4 cellular contexts compared by ENCODE assay signal in genomic region chr5:120380644-120381043, GRCh38.
TF ChIP-seq lines count a peak whose summit lies in the region.

No MANE protein-coding gene starts in this region.

TF ChIP-seq in HepG2, 621 proteins besides CTCF, POLR2A, EP300 and RAD21 (continues in another document):
- TF ChIP-seq LCORL (IDR thresholded peaks at IDR 0.05) (no peak), LCORL (CRISPR knock-in tag; IDR thresholded peaks at IDR 0.05) (no peak), HMG20B (CRISPR knock-in tag; conservative IDR thresholded peaks at IDR 0.05) (no peak), MAFK (conservative IDR thresholded peaks at IDR 0.05 in 1 of 2, IDR thresholded peaks at IDR 0.05 in 1 of 2; ENCODE audit: low read length in 2 of 2) (peak; percentile 11 to 63; a peak in 3 of 4 replicates), HOXA5 (CRISPR knock-in tag; IDR thresholded peaks at IDR 0.05) (no peak), MEIS2 (CRISPR knock-in tag; IDR thresholded peaks at IDR 0.05) (no peak), HOXD1 (CRISPR knock-in tag; IDR thresholded peaks at IDR 0.05) (no peak), ZNF709 (CRISPR knock-in tag; IDR thresholded peaks at IDR 0.05) (no peak), ZNF142 (CRISPR knock-in tag; IDR thresholded peaks at IDR 0.05) (no peak), ZNF550 (CRISPR knock-in tag; IDR thresholded peaks at IDR 0.05; ENCODE audit: borderline replicate concordance) (no peak)

TF ChIP-seq in A549, 52 proteins besides CTCF, POLR2A, EP300 and RAD21:
- TF ChIP-seq NPAS2 (CRISPR knock-in tag; IDR thresholded peaks at IDR 0.05; ENCODE audit: borderline replicate concordance) (no peak), MAFK (IDR thresholded peaks at IDR 0.05; ENCODE audit: partially characterized antibody) (peak; percentile 56), PHF8 (IDR thresholded peaks at IDR 0.05; ENCODE audit: borderline replicate concordance, low read depth) (no peak), KDM5A (IDR thresholded peaks at IDR 0.05) (no peak), MYC (IDR thresholded peaks at IDR 0.05; ENCODE audit: borderline replicate concordance, low read length) (no peak), ZC3H11A (IDR thresholded peaks at IDR 0.05) (no peak)
TF ChIP-seq in A549: peak in this region for 1.

TF ChIP-seq in IMR-90, 13 proteins besides CTCF, POLR2A, EP300 and RAD21:
- TF ChIP-seq SMC3 (IDR thresholded peaks at IDR 0.05; ENCODE audit: low read depth, low read length): no peak
- TF ChIP-seq, protein P1, sequence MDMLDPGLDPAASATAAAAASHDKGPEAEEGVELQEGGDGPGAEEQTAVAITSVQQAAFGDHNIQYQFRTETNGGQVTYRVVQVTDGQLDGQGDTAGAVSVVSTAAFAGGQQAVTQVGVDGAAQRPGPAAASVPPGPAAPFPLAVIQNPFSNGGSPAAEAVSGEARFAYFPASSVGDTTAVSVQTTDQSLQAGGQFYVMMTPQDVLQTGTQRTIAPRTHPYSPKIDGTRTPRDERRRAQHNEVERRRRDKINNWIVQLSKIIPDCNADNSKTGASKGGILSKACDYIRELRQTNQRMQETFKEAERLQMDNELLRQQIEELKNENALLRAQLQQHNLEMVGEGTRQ (IDR thresholded peaks at IDR 0.05; ENCODE audit: low read depth, low read length): no peak
- TF ChIP-seq MAFK (IDR thresholded peaks at IDR 0.05; ENCODE audit: low read depth, low read length): peak; percentile 57; the same call in 1 of the 2 replicates
- TF ChIP-seq CHD1 (IDR thresholded peaks at IDR 0.05; ENCODE audit: low read depth, low read length): no peak

TF ChIP-seq in K562, 482 proteins besides CTCF, POLR2A, EP300 and RAD21:
- TF ChIP-seq CTBP1 (IDR thresholded peaks at IDR 0.05; ENCODE audit: borderline replicate concordance): no peak
- TF ChIP-seq PRDM10 (IDR thresholded peaks at IDR 0.05; ENCODE audit: partially characterized antibody): no peak
- TF ChIP-seq RCOR1 (IDR thresholded peaks at IDR 0.05; ENCODE audit: borderline replicate concordance in 1 of 2, low read depth in 2 of 2, low read length in 2 of 2): no peak
- TF ChIP-seq, protein P2, sequence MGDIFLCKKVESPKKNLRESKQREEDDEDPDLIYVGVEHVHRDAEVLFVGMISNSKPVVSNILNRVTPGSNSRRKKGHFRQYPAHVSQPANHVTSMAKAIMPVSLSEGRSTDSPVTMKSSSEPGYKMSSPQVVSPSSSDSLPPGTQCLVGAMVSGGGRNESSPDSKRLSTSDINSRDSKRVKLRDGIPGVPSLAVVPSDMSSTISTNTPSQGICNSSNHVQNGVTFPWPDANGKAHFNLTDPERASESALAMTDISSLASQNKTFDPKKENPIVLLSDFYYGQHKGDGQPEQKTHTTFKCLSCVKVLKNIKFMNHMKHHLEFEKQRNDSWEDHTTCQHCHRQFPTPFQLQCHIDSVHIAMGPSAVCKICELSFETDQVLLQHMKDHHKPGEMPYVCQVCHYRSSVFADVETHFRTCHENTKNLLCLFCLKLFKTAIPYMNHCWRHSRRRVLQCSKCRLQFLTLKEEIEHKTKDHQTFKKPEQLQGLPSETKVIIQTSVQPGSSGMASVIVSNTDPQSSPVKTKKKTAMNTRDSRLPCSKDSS (IDR thresholded peaks at IDR 0.05; ENCODE audit: low read depth, partially characterized antibody): no peak
- TF ChIP-seq C11orf30 (IDR thresholded peaks at IDR 0.05; ENCODE audit: low read depth): peak; percentile 35
- TF ChIP-seq TAF15 (IDR thresholded peaks at IDR 0.05; ENCODE audit: low read depth, low read length): no peak
- TF ChIP-seq HNRNPL (IDR thresholded peaks at IDR 0.05; ENCODE audit: low read depth, low read length): no peak
- TF ChIP-seq NR2F6 (CRISPR knock-in tag; IDR thresholded peaks at IDR 0.05): no peak
- TF ChIP-seq, protein P3, sequence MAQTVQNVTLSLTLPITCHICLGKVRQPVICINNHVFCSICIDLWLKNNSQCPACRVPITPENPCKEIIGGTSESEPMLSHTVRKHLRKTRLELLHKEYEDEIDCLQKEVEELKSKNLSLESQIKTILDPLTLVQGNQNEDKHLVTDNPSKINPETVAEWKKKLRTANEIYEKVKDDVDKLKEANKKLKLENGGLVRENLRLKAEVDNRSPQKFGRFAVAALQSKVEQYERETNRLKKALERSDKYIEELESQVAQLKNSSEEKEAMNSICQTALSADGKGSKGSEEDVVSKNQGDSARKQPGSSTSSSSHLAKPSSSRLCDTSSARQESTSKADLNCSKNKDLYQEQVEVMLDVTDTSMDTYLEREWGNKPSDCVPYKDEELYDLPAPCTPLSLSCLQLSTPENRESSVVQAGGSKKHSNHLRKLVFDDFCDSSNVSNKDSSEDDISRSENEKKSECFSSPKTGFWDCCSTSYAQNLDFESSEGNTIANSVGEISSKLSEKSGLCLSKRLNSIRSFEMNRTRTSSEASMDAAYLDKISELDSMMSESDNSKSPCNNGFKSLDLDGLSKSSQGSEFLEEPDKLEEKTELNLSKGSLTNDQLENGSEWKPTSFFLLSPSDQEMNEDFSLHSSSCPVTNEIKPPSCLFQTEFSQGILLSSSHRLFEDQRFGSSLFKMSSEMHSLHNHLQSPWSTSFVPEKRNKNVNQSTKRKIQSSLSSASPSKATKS (CRISPR knock-in tag; IDR thresholded peaks at IDR 0.05): no peak
- TF ChIP-seq NONO (IDR thresholded peaks at IDR 0.05; ENCODE audit: low read depth in 2 of 2, low read length in 1 of 2): no peak
- no peak for TF ChIP-seq TRIM28 (IDR thresholded peaks at IDR 0.05)
- no peak for TF ChIP-seq ZNF707 (CRISPR knock-in tag; conservative IDR thresholded peaks at IDR 0.05)
- TF ChIP-seq PHF20 (IDR thresholded peaks at IDR 0.05; ENCODE audit: partially characterized antibody): no peak
- no peak for TF ChIP-seq HLTF (IDR thresholded peaks at IDR 0.05)
- 0 out of 2 replicates have a peak, but pooled peaks have one; percentile 6 for TF ChIP-seq MAFF (IDR thresholded peaks at IDR 0.05; ENCODE audit: low read length)
- TF ChIP-seq FUS (optimal IDR thresholded peaks at IDR 0.05; ENCODE audit: low read depth, low read length): no peak
- TF ChIP-seq ZNF717 (CRISPR knock-in tag; IDR thresholded peaks at IDR 0.05): no peak
- no peak for TF ChIP-seq HOMEZ (CRISPR knock-in tag; IDR thresholded peaks at IDR 0.05)
- no peak for TF ChIP-seq FOXM1 (IDR thresholded peaks at IDR 0.05; ENCODE audit: low read depth)
- TF ChIP-seq FOXM1 (CRISPR knock-in tag; IDR thresholded peaks at IDR 0.05; ENCODE audit: low read depth): no peak
- TF ChIP-seq ZNF316 (IDR thresholded peaks at IDR 0.05): peak; percentile 65
- TF ChIP-seq ELF1 (tag; IDR thresholded peaks at IDR 0.05): no peak
- TF ChIP-seq ZFP1 (CRISPR knock-in tag; IDR thresholded peaks at IDR 0.05): no peak
- 0 out of 2 replicates have a peak, but pooled peaks have one; percentile 23 for TF ChIP-seq MAFG (tag; conservative IDR thresholded peaks at IDR 0.05)
- no peak for TF ChIP-seq ZNF121 (CRISPR knock-in tag; conservative IDR thresholded peaks at IDR 0.05)
- TF ChIP-seq KAT8 (IDR thresholded peaks at IDR 0.05; ENCODE audit: low read depth): no peak
- TF ChIP-seq JUN (IDR thresholded peaks at IDR 0.05; ENCODE audit: borderline replicate concordance, low read depth, low read length): no peak
- TF ChIP-seq JUN (CRISPR knock-in tag; IDR thresholded peaks at IDR 0.05; ENCODE audit: borderline replicate concordance): no peak
- no peak for TF ChIP-seq ZNF263 (CRISPR knock-in tag; IDR thresholded peaks at IDR 0.05; ENCODE audit: borderline replicate concordance)
- no peak for TF ChIP-seq HDAC2 (IDR thresholded peaks at IDR 0.05)
- no peak for TF ChIP-seq ARID1B (IDR thresholded peaks at IDR 0.05)
- no peak for TF ChIP-seq THAP12 (CRISPR knock-in tag; IDR thresholded peaks at IDR 0.05)
- no peak for TF ChIP-seq TAF7 (tag; IDR thresholded peaks at IDR 0.05)
